Comparison of ENCODE assay signal across 25 cellular contexts in genomic region chr10:93577565-93577964, GRCh38. TPM values are rescaled to one million over a fixed set of nuclear protein-coding genes. Genes with fewer than 3 reads are reported as not detected.
"Had no signal": no experiment of that assay in that cellular context is flagged by ENCODE, and none has a peak within 500 bp of the region (broad histone marks: within the 10 kb centered on the region; RNA-seq: fewer than 3 reads in every experiment).

No MANE protein-coding gene starts in this region.

- H3K27ac ChIP-seq: brain microvascular endothelial cell, cardiac muscle cell, SK-N-MC had no signal

- ATAC-seq: activated T-cell treated with anti-CD3 and anti-CD28 coated beads, Interleukin-2, amount 50 U/mL, for 72 hours; T-cell had no signal

- FAIRE-seq: TTC549 had no signal

- H3K9me3 Mint-ChIP-seq: activated CD4-positive, alpha-beta memory T cell treated with anti-CD3 and anti-CD28 coated beads, Interleukin-2, amount 10 ng/mL, durations not matched to agents 7 days and 5 days; activated T-helper 2 cell treated with anti-CD3 and anti-CD28 coated beads, Interferon-gamma antibody, Interleukin-2, Interleukin-4, amounts not matched to agents 10 μg/mL and 5 μg/mL and 100 μg/mL, durations not matched to agents 14 hours and 24 hours and 36 hours had no signal

- H3K36me3 ChIP-seq: brain microvascular endothelial cell, cardiac muscle cell had no signal

- H3K27ac Mint-ChIP-seq: activated CD4-positive, alpha-beta memory T cell treated with anti-CD3 and anti-CD28 coated beads, Interleukin-2, amount 10 ng/mL, durations not matched to agents 7 days and 5 days; activated naive CD4-positive, alpha-beta T cell treated with anti-CD3 and anti-CD28 coated beads, Interleukin-2, amount 10 ng/mL, durations not matched to agents 7 days and 5 days; activated naive CD8-positive, alpha-beta T cell treated with anti-CD3 and anti-CD28 coated beads for 36 hours; activated T-cell treated with anti-CD3 and anti-CD28 coated beads, Interleukin-2, amount 50 U/mL, for 72 hours; activated T-helper 2 cell treated with anti-CD3 and anti-CD28 coated beads, Interferon-gamma antibody, Interleukin-2, Interleukin-4, amounts not matched to agents 10 μg/mL and 5 μg/mL and 100 μg/mL, durations not matched to agents 14 hours and 24 hours and 36 hours; T-cell had no signal

- DNase-seq: activated CD4-positive, alpha-beta memory T cell treated with anti-CD3 and anti-CD28 coated beads, Interleukin-2, amount 10 ng/mL, durations not matched to agents 7 days and 5 days; activated CD4-positive, alpha-beta T cell treated with anti-CD3 and anti-CD28 coated beads, Interleukin-2, amount 50 U/mL, for 1 hour; activated CD4-positive, CD25-positive, alpha-beta regulatory T cell; activated CD8-positive, alpha-beta memory T cell treated with anti-CD3 and anti-CD28 coated beads, Interleukin-2, amount 50 U/mL, for 4 hours; activated gamma-delta T cell treated with Interleukin-2 at 50 U/mL for 16 hours; activated naive CD4-positive, alpha-beta T cell treated with anti-CD3 and anti-CD28 coated beads, Interleukin-2, amount 10 ng/mL, durations not matched to agents 7 days and 5 days; activated naive CD8-positive, alpha-beta T cell treated with anti-CD3 and anti-CD28 coated beads for 36 hours; activated T-cell treated with anti-CD3 and anti-CD28 coated beads, Interleukin-2, amount 50 U/mL, for 72 hours; brain microvascular endothelial cell; MM.1S; NCI-H1105; NCI-H1436; NCI-H187; NCI-H510A treated with DMSO at 0.1 percent for 48 hours; NK-92 treated with Interleukin-12 subunit alpha and Interleukin-12 subunit beta, amount 100 ng/mL, for 24 hours; OCI-M1; SHP77 treated with DMSO at 0.1 percent for 48 hours; T-cell; T-helper 2 cell; T1000 had no signal

- H3K4me3 ChIP-seq: cardiac muscle cell, SK-N-MC had no signal

- H3K36me3 Mint-ChIP-seq: activated naive CD4-positive, alpha-beta T cell treated with anti-CD3 and anti-CD28 coated beads, Interleukin-2, amount 10 ng/mL, durations not matched to agents 7 days and 5 days; activated naive CD8-positive, alpha-beta T cell treated with anti-CD3 and anti-CD28 coated beads for 36 hours; T-cell had no signal

- H3K4me3 Mint-ChIP-seq: activated CD4-positive, alpha-beta memory T cell treated with anti-CD3 and anti-CD28 coated beads, Interleukin-2, amount 10 ng/mL, durations not matched to agents 7 days and 5 days; activated naive CD4-positive, alpha-beta T cell treated with anti-CD3 and anti-CD28 coated beads, Interleukin-2, amount 10 ng/mL, durations not matched to agents 7 days and 5 days; activated naive CD8-positive, alpha-beta T cell treated with anti-CD3 and anti-CD28 coated beads for 36 hours; activated T-cell treated with anti-CD3 and anti-CD28 coated beads, Interleukin-2, amount 50 U/mL, for 72 hours; T-cell had no signal

RNA-seq across cellular contexts. Expression of gene FFAR4, which starts 11.1 kb away (rescaled TPM):
- total RNA-seq: activated CD4-positive, alpha-beta memory T cell treated with anti-CD3 and anti-CD28 coated beads, Interleukin-2, amount 10 ng/mL, durations not matched to agents 7 days and 5 days; activated naive CD8-positive, alpha-beta T cell treated with anti-CD3 and anti-CD28 coated beads for 36 hours; activated T-cell treated with anti-CD3 and anti-CD28 coated beads, Interleukin-2, amount 50 U/mL, for 72 hours; activated T-helper 2 cell treated with anti-CD3 and anti-CD28 coated beads, Interferon-gamma antibody, Interleukin-2, Interleukin-4, amounts not matched to agents 10 μg/mL and 5 μg/mL and 100 μg/mL, durations not matched to agents 14 hours and 24 hours and 36 hours; cardiac muscle cell; T-cell had no signal
- polyA plus RNA-seq: cardiac muscle cell had no signal

RNA-seq across cellular contexts. Expression of gene RBP4, which starts 23.5 kb away (rescaled TPM):
- total RNA-seq: activated CD4-positive, alpha-beta memory T cell treated with anti-CD3 and anti-CD28 coated beads, Interleukin-2, amount 10 ng/mL, durations not matched to agents 7 days and 5 days; activated naive CD8-positive, alpha-beta T cell treated with anti-CD3 and anti-CD28 coated beads for 36 hours; activated T-cell treated with anti-CD3 and anti-CD28 coated beads, Interleukin-2, amount 50 U/mL, for 72 hours; activated T-helper 2 cell treated with anti-CD3 and anti-CD28 coated beads, Interferon-gamma antibody, Interleukin-2, Interleukin-4, amounts not matched to agents 10 μg/mL and 5 μg/mL and 100 μg/mL, durations not matched to agents 14 hours and 24 hours and 36 hours; cardiac muscle cell had no signal

RNA-seq across cellular contexts. Expression of gene PDE6C, which starts 34.8 kb away (rescaled TPM):
- total RNA-seq: activated CD4-positive, alpha-beta memory T cell treated with anti-CD3 and anti-CD28 coated beads, Interleukin-2, amount 10 ng/mL, durations not matched to agents 7 days and 5 days; activated naive CD8-positive, alpha-beta T cell treated with anti-CD3 and anti-CD28 coated beads for 36 hours; activated T-cell treated with anti-CD3 and anti-CD28 coated beads, Interleukin-2, amount 50 U/mL, for 72 hours; activated T-helper 2 cell treated with anti-CD3 and anti-CD28 coated beads, Interferon-gamma antibody, Interleukin-2, Interleukin-4, amounts not matched to agents 10 μg/mL and 5 μg/mL and 100 μg/mL, durations not matched to agents 14 hours and 24 hours and 36 hours; cardiac muscle cell; T-cell had no signal
- polyA plus RNA-seq: adipose tissue had no signal
